In the genomic region with DNA sequence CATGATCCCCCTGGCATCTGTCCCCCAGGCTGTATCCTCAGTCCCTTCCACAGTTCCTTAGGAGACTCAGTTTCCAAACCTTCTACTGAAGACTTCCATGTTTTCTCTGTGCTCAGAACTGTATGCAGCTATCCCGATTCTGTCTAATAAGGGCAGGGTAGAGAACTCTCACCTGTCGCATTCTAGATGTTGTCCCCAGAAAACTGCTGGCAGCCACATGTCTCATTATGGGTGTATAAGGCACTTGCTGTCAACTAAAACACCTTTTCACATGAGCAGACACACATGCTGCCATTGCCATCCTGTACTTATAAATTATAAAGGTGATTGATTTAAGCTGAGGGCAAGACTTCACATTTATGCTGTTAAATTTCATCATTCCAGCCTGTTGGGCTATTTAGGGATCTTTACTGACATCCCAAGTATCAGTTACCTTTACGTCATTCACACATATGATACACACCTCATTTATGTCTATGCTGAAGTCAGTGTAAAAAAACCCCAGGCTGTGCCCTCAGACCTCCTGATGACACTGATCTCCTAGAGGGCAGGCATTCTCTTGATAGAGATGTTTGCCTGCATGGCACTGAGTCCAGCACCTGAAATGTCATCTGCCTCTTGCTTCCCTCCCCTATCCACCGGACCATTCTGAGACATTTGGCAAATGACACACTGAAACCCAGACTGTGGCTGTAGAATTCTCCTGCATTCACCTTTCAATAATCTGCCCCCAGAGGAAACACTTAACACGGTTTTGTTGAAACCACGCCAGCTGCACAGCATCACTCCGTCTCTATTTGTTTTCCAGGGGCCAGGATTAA, we compare ENCODE assay signal across 10 cellular contexts.
DNase-seq lines count a peak whose midpoint lies in the region; ATAC-seq lines count a peak whose summit lies in the region.
"Had no signal": no experiment of that assay in that cellular context is flagged by ENCODE, and none has a peak within 500 bp of the region (broad histone marks: within the 10 kb centered on the region; RNA-seq: fewer than 3 reads in every experiment).

No MANE protein-coding gene starts in this region.

- H3K4me3 Mint-ChIP-seq in activated naive CD8-positive, alpha-beta T cell treated with anti-CD3 and anti-CD28 coated beads, Interleukin-2, amount 50 U/mL, for 24 hours, result peak overlapping the region; percentile 13

- H3K27ac ChIP-seq in rectal smooth muscle tissue (ENCODE audit: low read depth, low read length), result peak overlapping the region; percentile 88
- H3K27ac ChIP-seq: 22Rv1 had no signal

- no peaks in the 10 kb centered on the region for H3K27me3 Mint-ChIP-seq in activated naive CD8-positive, alpha-beta T cell treated with anti-CD3 and anti-CD28 coated beads, Interleukin-2, amount 50 U/mL, for 24 hours
- H3K27me3 Mint-ChIP-seq: naive thymus-derived CD4-positive, alpha-beta T cell had no signal

- peaks cover 47% of the 10 kb centered on the region for H3K4me1 ChIP-seq in rectal smooth muscle tissue (ENCODE audit: control insufficient read depth, insufficient read depth, low read length)

- H3K9me3 Mint-ChIP-seq in activated naive CD8-positive, alpha-beta T cell treated with anti-CD3 and anti-CD28 coated beads, Interleukin-2, amount 50 U/mL, for 24 hours, result no peaks in the 10 kb centered on the region
- H3K9me3 Mint-ChIP-seq: naive thymus-derived CD4-positive, alpha-beta T cell had no signal

- H3K36me3 ChIP-seq in rectal smooth muscle tissue (ENCODE audit: control insufficient read depth, insufficient read depth, low read length), result no peaks in the 10 kb centered on the region

- ATAC-seq in HG03342 (IDR thresholded peaks at IDR 0.05; ENCODE audit: unreplicated experiment) (peak; percentile 46), GM19452 (IDR thresholded peaks at IDR 0.05; ENCODE audit: unreplicated experiment) (no peak), HG03520 (IDR thresholded peaks at IDR 0.05; ENCODE audit: unreplicated experiment) (no peak)
- ATAC-seq in activated naive CD8-positive, alpha-beta T cell treated with anti-CD3 and anti-CD28 coated beads, Interleukin-2, amount 50 U/mL, for 24 hours, result peak; percentile 79

- no peak overlapping the region for H3K4me3 ChIP-seq in rectal smooth muscle tissue (ENCODE audit: low read length)

- H3K9ac ChIP-seq in rectal smooth muscle tissue (ENCODE audit: low read length), result no peak overlapping the region

- H3K27me3 ChIP-seq in rectal smooth muscle tissue (ENCODE audit: control insufficient read depth, insufficient read depth, low read length), result no peaks in the 10 kb centered on the region

- peak overlapping the region; percentile 89 for H3K27ac Mint-ChIP-seq in activated naive CD8-positive, alpha-beta T cell treated with anti-CD3 and anti-CD28 coated beads, Interleukin-2, amount 50 U/mL, for 24 hours

- DNase-seq in DMS53 (lab: John Stamatoyannopoulos, UW) (peak; percentile 20), DMS53 treated with DMSO at 0.1 percent for 48 hours (lab: John Stamatoyannopoulos, UW; ENCODE audit: unreplicated experiment) (no peak), HuH-7.5 (ENCODE audit: low spot score) (no peak)
- peak; percentile 48 for DNase-seq in activated naive CD8-positive, alpha-beta T cell treated with anti-CD3 and anti-CD28 coated beads, Interleukin-2, amount 50 U/mL, for 24 hours

- peaks cover 77% of the 10 kb centered on the region for H3K4me1 Mint-ChIP-seq in activated naive CD8-positive, alpha-beta T cell treated with anti-CD3 and anti-CD28 coated beads, Interleukin-2, amount 50 U/mL, for 24 hours

- H3K36me3 Mint-ChIP-seq in activated naive CD8-positive, alpha-beta T cell treated with anti-CD3 and anti-CD28 coated beads, Interleukin-2, amount 50 U/mL, for 24 hours (ENCODE audit: low read depth), result peaks cover 8% of the 10 kb centered on the region

Comparison
In these comparisons a context has a peak if more than half of its experiments do, and no peak if none do; other contexts are left out.
1. DNase-seq: peak in DMS53 (single experiment) and activated naive CD8-positive, alpha-beta T cell treated with anti-CD3 and anti-CD28 coated beads, Interleukin-2, amount 50 U/mL, for 24 hours (single experiment); none in DMS53 treated with DMSO at 0.1 percent for 48 hours (single experiment) and HuH-7.5 (single experiment).
2. ATAC-seq: peak in HG03342 (single experiment) and activated naive CD8-positive, alpha-beta T cell treated with anti-CD3 and anti-CD28 coated beads, Interleukin-2, amount 50 U/mL, for 24 hours (single experiment); none in GM19452 (single experiment) and HG03520 (single experiment).